ENCODE assay signal across 22 cellular contexts in genomic region chr2:221961561-221961960, GRCh38.
"Had no signal": no experiment of that assay in that cellular context is flagged by ENCODE, and none has a peak within 500 bp of the region (broad histone marks: within the 10 kb centered on the region; RNA-seq: fewer than 3 reads in every experiment).

No MANE protein-coding gene starts in this region.

- H3K27me3 ChIP-seq: heart left ventricle, neutrophil, right atrium auricular region, sigmoid colon, testis, tibial nerve, upper lobe of right lung had no signal

- H3K9me3 ChIP-seq: heart left ventricle, neutrophil, right atrium auricular region, sigmoid colon, testis, tibial nerve, upper lobe of right lung had no signal

- ATAC-seq: esophagus mucosa; heart left ventricle; left colon; left ventricle myocardium superior; naive thymus-derived CD8-positive, alpha-beta T cell; stimulated activated naive B cell treated with anti-CD40 and anti-IgM and Interleukin-4, amounts not matched to agents 10 μg/mL and 1 μg/mL and 100 μg/mL, for 72 hours; stimulated activated naive CD8-positive, alpha-beta T cell treated with anti-CD3 and anti-CD28 coated beads, Interleukin-15, amount 100 ng/mL, for 72 hours; upper lobe of right lung had no signal

- H3K4me3 ChIP-seq: heart left ventricle, lung, right atrium auricular region, sigmoid colon, skin epidermis, testis, tibial nerve, upper lobe of right lung had no signal

- H3K4me1 ChIP-seq: heart left ventricle, right atrium auricular region, sigmoid colon, tibial nerve, upper lobe of right lung had no signal

- H3K27ac ChIP-seq: heart left ventricle, neutrophil, right atrium auricular region, sigmoid colon, skin epidermis, testis, tibial nerve, upper lobe of right lung had no signal

- H3K36me3 ChIP-seq: heart left ventricle, neutrophil, right atrium auricular region, sigmoid colon, tibial nerve, upper lobe of right lung had no signal

- DNase-seq: cortex of kidney; effector memory CD4-positive, alpha-beta T cell; heart left ventricle; hippocampal formation; left colon; left ventricle myocardium superior; mesendoderm; naive thymus-derived CD8-positive, alpha-beta T cell; posterior cingulate gyrus; sigmoid colon; stimulated activated CD4-positive, alpha-beta T cell treated with anti-CD3 and anti-CD28 coated beads, Interleukin-2, amount 100 ng/mL, for 24 hours; stimulated activated CD4-positive, alpha-beta T cell treated with anti-CD3 and anti-CD28 coated beads, Interleukin-4, amount 100 ng/mL, for 4 hours; stimulated activated naive B cell treated with anti-CD40 and anti-IgM and Interleukin-4, amounts not matched to agents 10 μg/mL and 1 μg/mL and 100 μg/mL, for 72 hours; stimulated activated naive CD8-positive, alpha-beta T cell treated with anti-CD3 and anti-CD28 coated beads, Interleukin-15, amount 100 ng/mL, for 72 hours; testis; upper lobe of right lung had no signal
